Comparison of ENCODE assay signal across 30 cellular contexts in genomic region chr4:22384154-22384553, GRCh38.
"Had no signal": no experiment of that assay in that cellular context is flagged by ENCODE, and none has a peak within 500 bp of the region (broad histone marks: within the 10 kb centered on the region; RNA-seq: fewer than 3 reads in every experiment).

No MANE protein-coding gene starts in this region.

- H3K27ac ChIP-seq: ascending aorta, breast epithelium, cardiac muscle cell, coronary artery, dorsolateral prefrontal cortex, esophagus muscularis mucosa, foreskin keratinocyte, gastroesophageal sphincter had no signal

- H3K4me1 ChIP-seq: ascending aorta, breast epithelium had no signal

- DNase-seq: activated CD4-positive, alpha-beta memory T cell treated with anti-CD3 and anti-CD28 coated beads, Interleukin-2, amount 10 ng/mL, durations not matched to agents 7 days and 5 days; activated CD4-positive, alpha-beta T cell treated with anti-CD3 and anti-CD28 coated beads for 1 hour; activated CD4-positive, alpha-beta T cell treated with anti-CD3 and anti-CD28 coated beads for 4 hours; activated CD4-positive, alpha-beta T cell treated with anti-CD3 and anti-CD28 coated beads, Interleukin-2, amount 10 ng/mL, durations not matched to agents 7 days and 5 days; activated CD4-positive, alpha-beta T cell treated with anti-CD3 and anti-CD28 coated beads, Interleukin-2, amount 50 U/mL, for 4 hours; activated CD8-positive, alpha-beta memory T cell treated with anti-CD3 and anti-CD28 coated beads, Interleukin-2, amount 50 U/mL, for 48 hours; activated gamma-delta T cell; activated naive CD4-positive, alpha-beta T cell; activated naive CD4-positive, alpha-beta T cell treated with anti-CD3 and anti-CD28 coated beads, Interleukin-2, amount 10 ng/mL, durations not matched to agents 7 days and 5 days; activated naive CD8-positive, alpha-beta T cell treated with anti-CD3 and anti-CD28 coated beads, Interleukin-2, amount 10 ng/mL, durations not matched to agents 7 days and 5 days; activated T-cell treated with anti-CD3 and anti-CD28 coated beads for 4 hours; activated T-cell treated with anti-CD3 and anti-CD28 coated beads, Interleukin-2, amount 50 U/mL, for 24 hours; activated T-cell treated with anti-CD3 and anti-CD28 coated beads, Interleukin-2, amount 50 U/mL, for 72 hours; central memory CD4-positive, alpha-beta T cell; cerebellar nuclear complex; dorsolateral prefrontal cortex; effector memory CD4-positive, alpha-beta T cell; endodermal cell; erythroblast; foreskin keratinocyte; T-helper 1 cell; T-helper 17 cell; T1000 had no signal

- H3K4me3 ChIP-seq: ascending aorta, breast epithelium, cardiac muscle cell, coronary artery, dorsolateral prefrontal cortex, esophagus muscularis mucosa, gastroesophageal sphincter had no signal

- H3K27me3 ChIP-seq: ascending aorta, breast epithelium, cardiac muscle cell, dorsolateral prefrontal cortex, esophagus muscularis mucosa, foreskin keratinocyte, gastroesophageal sphincter had no signal

- ATAC-seq: activated naive CD4-positive, alpha-beta T cell treated with anti-CD3 and anti-CD28 coated beads, Interleukin-2, amount 50 U/mL, for 72 hours; activated T-cell treated with anti-CD3 and anti-CD28 coated beads, Interleukin-2, amount 50 U/mL, for 72 hours; foreskin keratinocyte; gastroesophageal sphincter; T-helper 17 cell had no signal

- H3K36me3 ChIP-seq: breast epithelium had no signal

- H3K9me3 ChIP-seq: ascending aorta, breast epithelium, esophagus muscularis mucosa, gastroesophageal sphincter had no signal
